ENCODE assay signal across 1 cellular context in genomic region chr1:64966158-64966963, GRCh38.
TF ChIP-seq lines count a peak whose summit lies in the region.

Gene JAK1 (minus strand): TSS chr1:64966549. CDS start chr1:64886264, 80,285 bp downstream.

TF ChIP-seq in HEK293, 187 proteins besides CTCF, POLR2A, EP300 and RAD21 (continued from another document):
- TF ChIP-seq ZNF266 (tag by site-specific recombination; IDR thresholded peaks at IDR 0.05; ENCODE audit: low read depth): no peak
- 0 out of 2 replicates have a peak, but pooled peaks have one; percentile 10 for TF ChIP-seq IKZF3 (tag by site-specific recombination; IDR thresholded peaks at IDR 0.05)
- no peak for TF ChIP-seq REPIN1 (tag by site-specific recombination; IDR thresholded peaks at IDR 0.05; ENCODE audit: low read depth)
- no peak for TF ChIP-seq ZNF521 (tag by site-specific recombination; IDR thresholded peaks at IDR 0.05)
- no peak for TF ChIP-seq ZBTB48 (tag by site-specific recombination; IDR thresholded peaks at IDR 0.05)
- TF ChIP-seq ZNF830 (tag by site-specific recombination; IDR thresholded peaks at IDR 0.05; ENCODE audit: low read depth): no peak
- no peak for TF ChIP-seq ZNF624 (tag by site-specific recombination; IDR thresholded peaks at IDR 0.05)
- no peak for TF ChIP-seq RBAK (tag by site-specific recombination; IDR thresholded peaks at IDR 0.05)
- no peak for TF ChIP-seq ZNF670 (tag by site-specific recombination; IDR thresholded peaks at IDR 0.05; ENCODE audit: low read depth)
- TF ChIP-seq ZNF488 (tag by site-specific recombination; IDR thresholded peaks at IDR 0.05): no peak
- peak; percentile 60; the same call in 1 of the 2 replicates for TF ChIP-seq KLF7 (tag by site-specific recombination; IDR thresholded peaks at IDR 0.05; ENCODE audit: borderline replicate concordance)
- no peak for TF ChIP-seq PRDM1 (tag by site-specific recombination; IDR thresholded peaks at IDR 0.05)
- TF ChIP-seq YY2 (tag by site-specific recombination; IDR thresholded peaks at IDR 0.05): no peak
- no peak for TF ChIP-seq ZNF473 (tag by site-specific recombination; IDR thresholded peaks at IDR 0.05)
- no peak for TF ChIP-seq ZNF791 (tag by site-specific recombination; IDR thresholded peaks at IDR 0.05)
- TF ChIP-seq ZNF133 (tag by site-specific recombination; IDR thresholded peaks at IDR 0.05): no peak
- peak; percentile 40; the same call in 1 of the 2 replicates for TF ChIP-seq KLF10 (tag by site-specific recombination; IDR thresholded peaks at IDR 0.05)
- no peak for TF ChIP-seq ZNF280C (tag by site-specific recombination; IDR thresholded peaks at IDR 0.05)
- no peak for TF ChIP-seq ZNF555 (tag by site-specific recombination; conservative IDR thresholded peaks at IDR 0.05)
- TF ChIP-seq GLIS2 (tag by site-specific recombination; IDR thresholded peaks at IDR 0.05): no peak
- no peak for TF ChIP-seq ZBTB6 (tag by site-specific recombination; IDR thresholded peaks at IDR 0.05)
- TF ChIP-seq ZNF433 (tag by site-specific recombination; IDR thresholded peaks at IDR 0.05; ENCODE audit: low read depth): no peak
- no peak for TF ChIP-seq ZNF48 (tag by site-specific recombination; IDR thresholded peaks at IDR 0.05)
- no peak for TF ChIP-seq PRDM2 (tag by site-specific recombination; IDR thresholded peaks at IDR 0.05; ENCODE audit: borderline replicate concordance)
- TF ChIP-seq ZBTB11 (tag by site-specific recombination; conservative IDR thresholded peaks at IDR 0.05; ENCODE audit: low read depth): peak; percentile 32; the same call in 1 of the 2 replicates
- TF ChIP-seq ZNF404 (tag by site-specific recombination; IDR thresholded peaks at IDR 0.05): no peak
- no peak for TF ChIP-seq ZNF2 (tag by site-specific recombination; IDR thresholded peaks at IDR 0.05)
- TF ChIP-seq HOXD13 (CRISPR knock-in tag; IDR thresholded peaks at IDR 0.05; ENCODE audit: borderline replicate concordance): no peak
- TF ChIP-seq ZNF501 (tag by site-specific recombination; IDR thresholded peaks at IDR 0.05): no peak
- TF ChIP-seq ZNF366 (tag by site-specific recombination; conservative IDR thresholded peaks at IDR 0.05): no peak
- TF ChIP-seq ZNF155 (tag by site-specific recombination; IDR thresholded peaks at IDR 0.05): no peak
- no peak for TF ChIP-seq ZBTB1 (tag by site-specific recombination; IDR thresholded peaks at IDR 0.05)
